ENCODE assay signal across 24 cellular contexts in genomic region chr10:126009590-126009989, GRCh38.
"Had no signal": no experiment of that assay in that cellular context is flagged by ENCODE, and none has a peak within 500 bp of the region (broad histone marks: within the 10 kb centered on the region; RNA-seq: fewer than 3 reads in every experiment).

No MANE protein-coding gene starts in this region.

- H3K27ac ChIP-seq: ascending aorta, SJSA1 had no signal

- DNase-seq: activated CD4-positive, alpha-beta T cell treated with anti-CD3 and anti-CD28 coated beads for 48 hours; activated CD4-positive, alpha-beta T cell treated with anti-CD3 and anti-CD28 coated beads, Interleukin-2, amount 50 U/mL, for 4 hours; activated CD4-positive, CD25-positive, alpha-beta regulatory T cell treated with anti-CD3 and anti-CD28 coated beads, Interleukin-2, amount 50 U/mL, for 72 hours; activated CD8-positive, alpha-beta memory T cell treated with anti-CD3 and anti-CD28 coated beads, Interleukin-2, amount 50 U/mL, for 48 hours; activated CD8-positive, alpha-beta T cell treated with anti-CD3 and anti-CD28 coated beads, Interleukin-2, amount 10 ng/mL, durations not matched to agents 7 days and 5 days; activated T-cell treated with anti-CD3 and anti-CD28 coated beads, Interleukin-2, amount 50 U/mL, for 1 hour; Karpas-422; MM.1S; NCI-H1105 treated with DMSO at 0.1 percent for 48 hours; NCI-H1436 treated with DMSO at 0.1 percent for 48 hours; NCI-H187; NCI-H2081 treated with DMSO at 0.1 percent for 48 hours; NCI-H446; NCI-H524; PC-3; SHP77; T-helper 17 cell; T-helper 9 cell had no signal

- H3K9me3 Mint-ChIP-seq: activated naive CD4-positive, alpha-beta T cell treated with anti-CD3 and anti-CD28 coated beads, Interleukin-2, amount 50 U/mL, for 24 hours had no signal

- H3K9me3 ChIP-seq: ascending aorta, SJSA1 had no signal

- H3K36me3 ChIP-seq: ascending aorta, SJSA1 had no signal

- H3K4me3 ChIP-seq: ascending aorta, K562, SJSA1 had no signal

- H3K4me1 ChIP-seq: ascending aorta had no signal

- ATAC-seq: activated CD8-positive, alpha-beta T cell treated with anti-CD3 and anti-CD28 coated beads, Interleukin-2, amount 10 ng/mL, durations not matched to agents 7 days and 5 days; K562; PC-3; T-helper 17 cell; WTC11 had no signal

- H3K4me1 Mint-ChIP-seq: activated naive CD4-positive, alpha-beta T cell treated with anti-CD3 and anti-CD28 coated beads, Interleukin-2, amount 50 U/mL, for 24 hours had no signal

- H3K27ac Mint-ChIP-seq: activated CD8-positive, alpha-beta T cell treated with anti-CD3 and anti-CD28 coated beads, Interleukin-2, amount 10 ng/mL, durations not matched to agents 7 days and 5 days; activated naive CD4-positive, alpha-beta T cell treated with anti-CD3 and anti-CD28 coated beads, Interleukin-2, amount 50 U/mL, for 24 hours; T-helper 17 cell; WTC11 had no signal

- H3K27me3 ChIP-seq: ascending aorta, SJSA1 had no signal

- H3K36me3 Mint-ChIP-seq: activated naive CD4-positive, alpha-beta T cell treated with anti-CD3 and anti-CD28 coated beads, Interleukin-2, amount 50 U/mL, for 24 hours; WTC11 had no signal

- H3K27me3 Mint-ChIP-seq: brain had no signal

- H3K4me3 Mint-ChIP-seq: activated CD8-positive, alpha-beta T cell treated with anti-CD3 and anti-CD28 coated beads, Interleukin-2, amount 10 ng/mL, durations not matched to agents 7 days and 5 days; activated naive CD4-positive, alpha-beta T cell treated with anti-CD3 and anti-CD28 coated beads, Interleukin-2, amount 50 U/mL, for 24 hours; T-helper 17 cell; WTC11 had no signal
